17 cellular contexts compared by ENCODE assay signal in the genomic region with DNA sequence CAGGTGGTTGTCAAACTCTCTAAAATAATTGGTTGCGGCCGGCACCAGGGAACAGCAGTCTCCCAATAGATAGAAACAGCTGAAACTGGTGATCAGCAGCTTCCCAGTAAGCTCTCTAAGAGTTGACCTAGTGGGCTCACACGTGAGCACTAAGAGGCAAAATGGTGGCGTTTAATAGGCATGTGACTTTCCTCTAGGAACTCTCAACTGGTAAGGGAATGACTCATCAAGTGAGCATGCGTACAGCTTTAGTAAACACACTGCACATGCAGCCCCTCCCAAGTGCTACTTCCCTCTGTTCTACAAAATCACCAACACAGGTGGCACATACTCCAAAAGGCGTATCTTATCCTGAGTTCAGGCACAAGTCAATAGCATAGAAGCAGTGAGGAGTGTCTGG. TPM values are rescaled to one million over a fixed set of nuclear protein-coding genes. Genes with fewer than 3 reads are reported as not detected.
A peak's percentile ranks its signal among the peaks of the same experiment; 100 is the strongest.
DNase-seq lines count a peak whose midpoint lies in the region; ATAC-seq and TF ChIP-seq lines count a peak whose summit lies in the region.
"Had no signal": no experiment of that assay in that cellular context is flagged by ENCODE, and none has a peak within 500 bp of the region (broad histone marks: within the 10 kb centered on the region; RNA-seq: fewer than 3 reads in every experiment).

No MANE protein-coding gene starts in this region.

- TF ChIP-seq POLR2A in uterus (IDR thresholded peaks at IDR 0.05): no peak

- DNase-seq in A673 (ENCODE audit: low spot score) (peak; percentile 1), HCEC 1CT (peak; percentile 6), NCI-H748 treated with DMSO at 0.1 percent for 48 hours (lab: John Stamatoyannopoulos, UW) (peak; percentile 17), fibroblast of lung (ENCODE audit: low read depth in 2 of 2) (peak; percentile 2 to 47), uterus (no peak), inferior parietal cortex (ENCODE audit: extremely low spot score) (no peak)
- DNase-seq: activated naive CD4-positive, alpha-beta T cell treated with anti-CD3 and anti-CD28 coated beads for 36 hours; NCI-H1092 treated with DMSO at 0.1 percent for 48 hours; NCI-H446 treated with DMSO at 0.1 percent for 48 hours; stimulated activated CD4-positive, alpha-beta T cell treated with anti-CD3 and anti-CD28 coated beads, Interleukin-4, amount 100 ng/mL, for 24 hours had no signal

- POLR2A ChIA-PET in A673 (lab: Charles Lee; ENCODE audit: low non-redundant PET): no interaction called here

- no peaks in the 10 kb centered on the region for H3K27me3 ChIP-seq in A673 (replicated peaks; ENCODE audit: insufficient read depth, low read depth, low read length, poor library complexity)
- peaks cover 3% of the 10 kb centered on the region for H3K27me3 ChIP-seq in fibroblast of lung (ENCODE audit: control insufficient read depth, insufficient read depth, low read length)
- H3K27me3 ChIP-seq in uterus: no peaks in the 10 kb centered on the region

- H3K9me3 ChIP-seq in A673 (ENCODE audit: low read depth, low read length, poor library complexity, severe bottlenecking) (no peaks in the 10 kb centered on the region), fibroblast of lung (ENCODE audit: control insufficient read depth, insufficient read depth, low read depth, low read length) (no peaks in the 10 kb centered on the region), uterus (no peaks in the 10 kb centered on the region)
- H3K9me3 ChIP-seq: HAP-1 had no signal

- H3K4me1 ChIP-seq in A673 (ENCODE audit: insufficient read depth, low read length, poor library complexity, severe bottlenecking) (no peaks in the 10 kb centered on the region), fibroblast of lung (ENCODE audit: control insufficient read depth, extremely low read depth, insufficient read depth, low read length) (no peaks in the 10 kb centered on the region), uterus (no peaks in the 10 kb centered on the region)
- H3K4me1 ChIP-seq: HAP-1 had no signal

- TF ChIP-seq CTCF in A673 (conservative IDR thresholded peaks at IDR 0.05; ENCODE audit: low read depth, low read length) (no peak), fibroblast of lung (conservative IDR thresholded peaks at IDR 0.05 in 1 of 2, IDR thresholded peaks at IDR 0.05 in 1 of 2; ENCODE audit: low read depth in 1 of 2, low read length in 2 of 2) (no peak), uterus (IDR thresholded peaks at IDR 0.05) (no peak)

- no peaks in the 10 kb centered on the region for H3K79me2 ChIP-seq in fibroblast of lung (ENCODE audit: control insufficient read depth, insufficient read depth, low read length)

- BruUV-seq in A673 (replicated peaks; lab: Mats Ljungman, UMichigan): no TSS peak

- H4K20me1 ChIP-seq in fibroblast of lung (ENCODE audit: control insufficient read depth, extremely low read depth, insufficient read depth, low read length): no peaks in the 10 kb centered on the region

- H3K4me3 ChIP-seq in A673 (ENCODE audit: low read depth, low read length, poor library complexity, severe bottlenecking) (no peak overlapping the region), fibroblast of lung (replicated peaks in 1 of 4; ENCODE audit: control extremely low read depth in 1 of 4, insufficient read depth in 1 of 4, low read depth in 3 of 4, low read length in 4 of 4) (no peak overlapping the region), uterus (no peak overlapping the region)
- H3K4me3 ChIP-seq: HAP-1 had no signal

- H3K27ac ChIP-seq in A673 (ENCODE audit: low read depth, low read length, poor library complexity, severe bottlenecking) (no peak overlapping the region), fibroblast of lung (ENCODE audit: insufficient read depth, low read length) (no peak overlapping the region), uterus (no peak overlapping the region)

- CTCF ChIA-PET in A673 (lab: Charles Lee): no interaction called here

- H3K4me2 ChIP-seq in fibroblast of lung (ENCODE audit: extremely low read depth, insufficient read depth, low read length): no peak overlapping the region

- ATAC-seq in GM21717 (IDR thresholded peaks at IDR 0.05; ENCODE audit: unreplicated experiment) (no peak), GM19452 (IDR thresholded peaks at IDR 0.05; ENCODE audit: unreplicated experiment) (no peak)
- ATAC-seq: esophagus mucosa, left lobe of liver had no signal

- intact Hi-C loops in A673 (cut with micrococcal nuclease; ENCODE audit: unreplicated experiment) (no loop called here), uterus (cut with DNase I; ENCODE audit: low total_unique reads) (no loop called here)

- H2AFZ ChIP-seq in fibroblast of lung (ENCODE audit: low read length): no peak overlapping the region

- H3K9ac ChIP-seq in fibroblast of lung (ENCODE audit: insufficient read depth, low read length): no peak overlapping the region

- H3K36me3 ChIP-seq in A673 (ENCODE audit: insufficient read depth, low read length, poor library complexity, severe bottlenecking) (no peaks in the 10 kb centered on the region), fibroblast of lung (ENCODE audit: control insufficient read depth, insufficient read depth, low read length) (no peaks in the 10 kb centered on the region), uterus (no peaks in the 10 kb centered on the region)
- H3K36me3 ChIP-seq: HAP-1 had no signal

RNA-seq across cellular contexts. Expression of a gene that starts 41.7 kb away (rescaled TPM):
- total RNA-seq in A673 (2021): not detected in 2 replicates
- not detected in 2 replicates for total RNA-seq in fibroblast of lung
- polyA plus RNA-seq in fibroblast of lung: not detected in 2 replicates
- polyA plus RNA-seq in fibroblast of lung (2012): not detected in 2 replicates
- not detected in 2 replicates for polyA minus RNA-seq in fibroblast of lung (ENCODE audit: low replicate concordance)
- total RNA-seq in uterus: under 1 TPM in 1 of 4 donors, not detected in 3; 0.14 TPM
- total RNA-seq: dermis microvascular lymphatic vessel endothelial cell, temporal lobe had no signal

Comparison
In these comparisons a context has a peak if more than half of its experiments do, and no peak if none do; other contexts are left out.
1. DNase-seq: peak in A673 (single experiment), HCEC 1CT (single experiment), NCI-H748 treated with DMSO at 0.1 percent for 48 hours (single experiment) and fibroblast of lung (2 of 2); none in uterus (0 of 2) and inferior parietal cortex (single experiment).